ENCODE assay signal across 6 cellular contexts in the genomic region with DNA sequence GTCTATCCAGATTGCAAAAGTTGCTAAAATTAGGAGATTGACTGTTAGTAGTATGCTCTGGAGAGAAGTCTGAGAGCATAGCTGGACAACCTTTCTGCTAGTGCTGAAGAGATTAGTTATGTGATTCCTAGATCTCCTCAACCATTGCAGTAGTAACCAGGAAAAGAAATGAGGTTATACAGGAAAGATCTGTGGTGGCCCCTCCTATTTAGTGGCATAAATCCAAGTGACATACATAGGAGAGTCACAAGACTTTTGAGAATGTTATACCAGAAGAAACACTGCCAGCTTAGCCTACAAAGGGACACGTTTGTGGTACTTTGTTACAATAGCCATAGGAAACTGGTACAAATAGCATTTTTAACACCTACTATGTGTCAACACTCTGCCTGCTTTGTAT.
"Had no signal": no experiment of that assay in that cellular context is flagged by ENCODE, and none has a peak within 500 bp of the region (broad histone marks: within the 10 kb centered on the region; RNA-seq: fewer than 3 reads in every experiment).

No MANE protein-coding gene starts in this region.

- H3K4me3 ChIP-seq: K562 had no signal

- DNase-seq: IMR-90, KBM-7, KG1 had no signal

- FAIRE-seq: HTR-8/SVneo, K562 had no signal

- H3K27ac ChIP-seq: HL-60 had no signal

- ATAC-seq: K562 had no signal
